ENCODE assay signal across 9 cellular contexts in the genomic region with DNA sequence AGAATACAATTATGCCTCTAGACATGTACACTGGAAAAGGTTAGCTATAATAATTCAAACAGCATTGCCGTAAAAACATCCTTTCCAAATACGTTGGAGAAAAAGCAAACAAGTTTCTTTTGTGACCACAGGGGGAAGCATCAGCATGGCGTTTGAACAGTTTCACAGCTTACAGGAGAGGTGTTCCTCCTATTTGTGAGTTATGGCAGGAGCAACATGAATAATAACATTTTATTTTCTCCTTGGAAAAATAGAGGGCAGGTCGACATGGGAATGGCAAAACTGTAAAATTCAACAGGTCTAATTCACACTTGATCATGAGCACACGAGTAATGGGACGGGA. TPM values are rescaled to one million over a fixed set of nuclear protein-coding genes. Genes with fewer than 3 reads are reported as not detected.
DNase-seq lines count a peak whose midpoint lies in the region; ATAC-seq, FAIRE-seq and TF ChIP-seq lines count a peak whose summit lies in the region.
"Had no signal": no experiment of that assay in that cellular context is flagged by ENCODE, and none has a peak within 500 bp of the region (broad histone marks: within the 10 kb centered on the region; RNA-seq: fewer than 3 reads in every experiment).

No MANE protein-coding gene starts in this region.

- no peaks in the 10 kb centered on the region for H3K36me3 Mint-ChIP-seq in brain

- H3K27me3 ChIP-seq in mesendoderm (ENCODE audit: insufficient read depth, low read length, poor library complexity), result no peaks in the 10 kb centered on the region
- H3K27me3 ChIP-seq: BLaER1 had no signal

- peaks cover 0 to 14% (median 3%) of the 10 kb centered on the region in 5 experiments for H3K9me3 Mint-ChIP-seq in brain

- no peak overlapping the region for H2AK5ac ChIP-seq in mesendoderm (ENCODE audit: low read length)

- H3K4me3 Mint-ChIP-seq in brain, result no peak overlapping the region

- WGBS in mesendoderm (ENCODE audit: extremely low coverage, insufficient coverage, low lambda C conversion rate), result no CpG with 5 or more reads among the region's 6 CpGs

- no peak overlapping the region for H3K4me3 ChIP-seq in mesendoderm (ENCODE audit: low read length)
- H3K4me3 ChIP-seq: BLaER1 had no signal

- no peaks in the 10 kb centered on the region for H3K36me3 ChIP-seq in mesendoderm (ENCODE audit: control insufficient read depth, insufficient read depth, low read length)
- H3K36me3 ChIP-seq: BLaER1 had no signal

- H3K9ac ChIP-seq in mesendoderm (ENCODE audit: low read length), result no peak overlapping the region
- H3K9ac ChIP-seq: BLaER1 had no signal

- H3K4me1 ChIP-seq in mesendoderm (ENCODE audit: control insufficient read depth, low read depth, low read length), result no peaks in the 10 kb centered on the region
- H3K4me1 ChIP-seq: BLaER1 had no signal

- H3K79me1 ChIP-seq in mesendoderm (ENCODE audit: low read length), result no peaks in the 10 kb centered on the region

- FAIRE-seq in RCC 7860 (lab: Jason Lieb, UNC), result no peak

- peaks cover 9% of the 10 kb centered on the region for H3K4me1 Mint-ChIP-seq in brain

- H3K23ac ChIP-seq in mesendoderm (ENCODE audit: low read length), result no peak overlapping the region

- no peak overlapping the region for H3K4ac ChIP-seq in mesendoderm (ENCODE audit: low read depth, low read length)

- no peaks in the 10 kb centered on the region for H3K79me2 ChIP-seq in mesendoderm (ENCODE audit: control insufficient read depth, insufficient read depth, low read length)

- peak; percentile 20 for DNase-seq in DMS79 treated with DMSO at 0.1 percent for 48 hours (lab: John Stamatoyannopoulos, UW)
- DNase-seq in DMS79 (lab: John Stamatoyannopoulos, UW), result no peak
- peak; percentile 71 for DNase-seq in NCI-H2029 treated with DMSO at 0.1 percent for 48 hours (lab: John Stamatoyannopoulos, UW)
- peak; percentile 56 for DNase-seq in mesendoderm
- DNase-seq in RCC 7860 (ENCODE audit: low spot score), result no peak

- no peak overlapping the region for H2BK5ac ChIP-seq in mesendoderm (ENCODE audit: low read length)

- H3K18ac ChIP-seq in mesendoderm (ENCODE audit: low read length), result no peak overlapping the region

- no peak overlapping the region for H2BK120ac ChIP-seq in mesendoderm (ENCODE audit: low read depth, low read length)

- no peak overlapping the region for H2BK15ac ChIP-seq in mesendoderm (replicated peaks; ENCODE audit: low read depth)

- peak; percentile 56 to 69 for TF ChIP-seq CTCF in brain (conservative IDR thresholded peaks at IDR 0.05)

- H4K8ac ChIP-seq in mesendoderm (ENCODE audit: low read depth, low read length), result no peak overlapping the region

- H3K27ac Mint-ChIP-seq in brain, result no peak overlapping the region

- no peak overlapping the region for H3K56ac ChIP-seq in mesendoderm (ENCODE audit: low read length)

- no peaks in the 10 kb centered on the region for H3K27me3 Mint-ChIP-seq in brain

- no peak overlapping the region for H3K4me2 ChIP-seq in mesendoderm (ENCODE audit: low read length)
- H3K4me2 ChIP-seq: BLaER1 had no signal

- no peak overlapping the region for H3K27ac ChIP-seq in mesendoderm (ENCODE audit: low read depth, low read length)
- H3K27ac ChIP-seq: BLaER1 had no signal

- H4K5ac ChIP-seq in mesendoderm (ENCODE audit: low read length), result no peak overlapping the region

- no peak for ATAC-seq in HG03442 (IDR thresholded peaks at IDR 0.05; ENCODE audit: unreplicated experiment)
- no peak for ATAC-seq in GM21447 (IDR thresholded peaks at IDR 0.05; ENCODE audit: unreplicated experiment)

RNA-seq across cellular contexts. Expression of a gene that starts 39.7 kb away (rescaled TPM):
- polyA plus RNA-seq in brain (ENCODE audit: insufficient read depth, low read depth, low replicate concordance), result 0.64 TPM
- polyA plus RNA-seq in mesendoderm (2013, experiment 1 of 2), result 0.01 TPM
- not detected for polyA plus RNA-seq in mesendoderm (2013, experiment 2 of 2)

Comparison
In these comparisons a context has a peak if more than half of its experiments do, and no peak if none do; other contexts are left out.
1. DNase-seq: peak in DMS79 treated with DMSO at 0.1 percent for 48 hours (single experiment), NCI-H2029 treated with DMSO at 0.1 percent for 48 hours (single experiment) and mesendoderm (single experiment); none in DMS79 (single experiment) and RCC 7860 (single experiment).